Comparison of ENCODE assay signal across 1 cellular context in genomic region chr1:143720087-143721023, GRCh38.
TF ChIP-seq lines count a peak whose summit lies in the region.

No MANE protein-coding gene starts in this region.

TF ChIP-seq in K562, 482 proteins besides CTCF, POLR2A, EP300 and RAD21 (continued from another document and continues in another):
- no peak for TF ChIP-seq CBX5 (IDR thresholded peaks at IDR 0.05; ENCODE audit: borderline replicate concordance, low read depth)
- TF ChIP-seq NR4A1 (CRISPR knock-in tag; IDR thresholded peaks at IDR 0.05) = no peak
- no peak for TF ChIP-seq NR4A1 (tag; IDR thresholded peaks at IDR 0.05)
- no peak for TF ChIP-seq RBBP5 (IDR thresholded peaks at IDR 0.05; ENCODE audit: borderline replicate concordance, insufficient read depth, low read length, poor library complexity, severe bottlenecking)
- TF ChIP-seq, protein P1, sequence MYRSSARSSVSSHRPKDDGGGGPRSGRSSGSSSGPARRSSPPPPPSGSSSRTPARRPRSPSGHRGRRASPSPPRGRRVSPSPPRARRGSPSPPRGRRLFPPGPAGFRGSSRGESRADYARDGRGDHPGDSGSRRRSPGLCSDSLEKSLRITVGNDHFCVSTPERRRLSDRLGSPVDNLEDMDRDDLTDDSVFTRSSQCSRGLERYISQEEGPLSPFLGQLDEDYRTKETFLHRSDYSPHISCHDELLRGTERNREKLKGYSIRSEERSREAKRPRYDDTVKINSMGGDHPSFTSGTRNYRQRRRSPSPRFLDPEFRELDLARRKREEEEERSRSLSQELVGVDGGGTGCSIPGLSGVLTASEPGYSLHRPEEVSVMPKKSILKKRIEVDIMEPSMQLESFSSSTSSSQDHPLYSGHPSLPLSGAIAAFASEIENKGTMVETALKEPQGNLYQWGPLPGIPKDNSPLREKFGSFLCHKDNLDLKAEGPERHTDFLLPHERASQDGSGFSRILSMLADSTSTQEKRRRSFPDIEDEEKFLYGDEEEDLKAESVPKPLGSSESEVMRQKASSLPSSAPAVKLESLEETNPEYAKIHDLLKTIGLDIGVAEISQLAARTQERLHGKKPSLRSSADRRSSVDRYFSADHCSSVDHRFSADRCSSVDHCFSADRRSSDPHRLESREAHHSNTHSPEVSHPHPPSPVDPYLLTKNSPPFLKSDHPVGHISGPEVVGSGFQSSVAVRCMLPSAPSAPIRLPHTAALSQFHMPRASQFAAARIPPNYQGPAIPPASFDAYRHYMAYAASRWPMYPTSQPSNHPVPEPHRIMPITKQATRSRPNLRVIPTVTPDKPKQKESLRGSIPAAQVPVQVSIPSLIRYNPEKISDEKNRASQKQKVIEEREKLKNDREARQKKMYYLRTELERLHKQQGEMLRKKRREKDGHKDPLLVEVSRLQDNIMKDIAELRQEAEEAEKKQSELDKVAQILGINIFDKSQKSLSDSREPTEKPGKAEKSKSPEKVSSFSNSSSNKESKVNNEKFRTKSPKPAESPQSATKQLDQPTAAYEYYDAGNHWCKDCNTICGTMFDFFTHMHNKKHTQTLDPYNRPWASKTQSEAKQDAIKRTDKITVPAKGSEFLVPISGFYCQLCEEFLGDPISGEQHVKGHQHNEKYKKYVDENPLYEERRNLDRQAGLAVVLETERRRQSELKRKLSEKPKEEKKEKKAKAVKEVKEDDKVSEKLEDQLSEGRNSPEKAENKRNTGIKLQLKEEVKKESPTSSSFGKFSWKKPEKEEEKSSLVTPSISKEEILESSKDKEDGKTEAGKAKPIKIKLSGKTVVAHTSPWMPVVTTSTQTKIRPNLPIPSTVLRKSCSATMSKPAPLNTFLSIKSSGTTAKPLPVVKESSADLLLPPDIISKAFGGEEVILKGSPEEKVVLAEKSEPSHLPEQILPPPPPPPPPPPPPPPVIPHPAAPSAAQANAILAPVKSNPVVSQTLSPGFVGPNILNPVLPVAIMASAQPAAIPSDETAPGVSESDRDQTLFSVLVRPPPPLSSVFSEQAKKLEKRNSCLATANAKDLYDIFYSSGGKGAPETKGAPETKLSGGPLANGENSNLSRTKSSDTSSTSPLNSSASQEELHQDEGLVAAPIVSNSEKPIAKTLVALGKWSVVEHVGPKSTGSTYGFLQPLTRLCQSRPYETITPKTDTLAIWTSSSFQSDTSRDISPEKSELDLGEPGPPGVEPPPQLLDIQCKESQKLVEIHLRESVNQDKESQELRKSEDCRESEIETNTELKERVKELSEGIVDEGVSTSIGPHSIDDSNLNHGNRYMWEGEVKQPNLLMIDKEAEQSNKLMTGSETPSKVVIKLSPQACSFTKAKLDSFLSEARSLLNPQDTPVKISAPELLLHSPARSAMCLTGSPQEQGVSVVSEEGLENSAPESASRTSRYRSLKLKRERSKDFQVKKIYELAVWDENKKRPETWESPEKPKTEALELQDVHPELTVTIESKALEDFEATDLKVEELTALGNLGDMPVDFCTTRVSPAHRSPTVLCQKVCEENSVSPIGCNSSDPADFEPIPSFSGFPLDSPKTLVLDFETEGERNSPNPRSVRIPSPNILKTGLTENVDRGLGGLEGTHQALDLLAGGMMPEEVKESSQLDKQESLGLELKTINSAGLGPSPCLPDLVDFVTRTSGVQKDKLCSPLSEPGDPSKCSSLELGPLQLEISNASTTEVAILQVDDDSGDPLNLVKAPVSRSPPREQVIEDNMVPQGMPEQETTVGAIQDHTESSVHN (IDR thresholded peaks at IDR 0.05; ENCODE audit: borderline replicate concordance in 1 of 2, low read depth in 1 of 2) = peak in 1 of 2 experiments; percentile 16; a peak in 2 of 4 replicates
- TF ChIP-seq, protein P2, sequence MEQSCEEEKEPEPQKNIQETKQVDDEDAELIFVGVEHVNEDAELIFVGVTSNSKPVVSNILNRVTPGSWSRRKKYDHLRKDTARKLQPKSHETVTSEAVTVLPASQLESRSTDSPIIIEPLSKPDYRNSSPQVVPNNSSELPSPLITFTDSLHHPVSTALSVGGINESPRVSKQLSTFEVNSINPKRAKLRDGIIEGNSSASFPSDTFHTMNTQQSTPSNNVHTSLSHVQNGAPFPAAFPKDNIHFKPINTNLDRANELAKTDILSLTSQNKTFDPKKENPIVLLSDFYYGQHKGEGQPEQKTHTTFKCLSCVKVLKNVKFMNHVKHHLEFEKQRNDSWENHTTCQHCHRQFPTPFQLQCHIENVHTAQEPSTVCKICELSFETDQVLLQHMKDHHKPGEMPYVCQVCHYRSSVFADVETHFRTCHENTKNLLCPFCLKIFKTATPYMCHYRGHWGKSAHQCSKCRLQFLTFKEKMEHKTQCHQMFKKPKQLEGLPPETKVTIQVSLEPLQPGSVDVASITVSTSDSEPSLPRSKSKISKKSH (CRISPR knock-in tag; IDR thresholded peaks at IDR 0.05) = no peak
- TF ChIP-seq ZNF551 (CRISPR knock-in tag; IDR thresholded peaks at IDR 0.05) = peak; percentile 67; the same call in 1 of the 2 replicates
- no peak for TF ChIP-seq KAT2B (IDR thresholded peaks at IDR 0.05; ENCODE audit: low read depth, low read length)
- no peak for TF ChIP-seq ETS2 (tag; IDR thresholded peaks at IDR 0.05; ENCODE audit: borderline replicate concordance, poor library complexity, severe bottlenecking)
- no peak for TF ChIP-seq NFE2 (IDR thresholded peaks at IDR 0.05; ENCODE audit: low read depth)
- no peak for TF ChIP-seq NCOA1 (IDR thresholded peaks at IDR 0.05; ENCODE audit: low read depth)
- TF ChIP-seq PTBP1 (IDR thresholded peaks at IDR 0.05; ENCODE audit: low read depth, low read length) = no peak
- TF ChIP-seq ZBTB33 (CRISPR knock-in tag; IDR thresholded peaks at IDR 0.05) = no peak
- no peak for TF ChIP-seq RERE (CRISPR knock-in tag; IDR thresholded peaks at IDR 0.05; ENCODE audit: borderline replicate concordance)
- no peak for TF ChIP-seq NFYB (IDR thresholded peaks at IDR 0.05; ENCODE audit: extremely low read depth, insufficient read length)
- no peak for TF ChIP-seq HSF4 (CRISPR knock-in tag; IDR thresholded peaks at IDR 0.05; ENCODE audit: borderline replicate concordance)
- peak in 1 of 2 experiments; percentile 43; a peak in 1 of 4 replicates for TF ChIP-seq MNT (conservative IDR thresholded peaks at IDR 0.05)
- TF ChIP-seq THRA (IDR thresholded peaks at IDR 0.05) = no peak
- TF ChIP-seq FOXK2 (conservative IDR thresholded peaks at IDR 0.05 in 1 of 2, IDR thresholded peaks at IDR 0.05 in 1 of 2; ENCODE audit: low read depth in 2 of 2) = no peak
- TF ChIP-seq, protein P3, sequence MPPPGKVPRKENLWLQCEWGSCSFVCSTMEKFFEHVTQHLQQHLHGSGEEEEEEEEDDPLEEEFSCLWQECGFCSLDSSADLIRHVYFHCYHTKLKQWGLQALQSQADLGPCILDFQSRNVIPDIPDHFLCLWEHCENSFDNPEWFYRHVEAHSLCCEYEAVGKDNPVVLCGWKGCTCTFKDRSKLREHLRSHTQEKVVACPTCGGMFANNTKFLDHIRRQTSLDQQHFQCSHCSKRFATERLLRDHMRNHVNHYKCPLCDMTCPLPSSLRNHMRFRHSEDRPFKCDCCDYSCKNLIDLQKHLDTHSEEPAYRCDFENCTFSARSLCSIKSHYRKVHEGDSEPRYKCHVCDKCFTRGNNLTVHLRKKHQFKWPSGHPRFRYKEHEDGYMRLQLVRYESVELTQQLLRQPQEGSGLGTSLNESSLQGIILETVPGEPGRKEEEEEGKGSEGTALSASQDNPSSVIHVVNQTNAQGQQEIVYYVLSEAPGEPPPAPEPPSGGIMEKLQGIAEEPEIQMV (tag; conservative IDR thresholded peaks at IDR 0.05; ENCODE audit: low read depth) = no peak
- no peak for TF ChIP-seq ZNF699 (CRISPR knock-in tag; IDR thresholded peaks at IDR 0.05; ENCODE audit: insufficient replicate concordance)
- TF ChIP-seq TGIF2 (CRISPR knock-in tag; IDR thresholded peaks at IDR 0.05) = no peak
- no peak for TF ChIP-seq BMI1 (IDR thresholded peaks at IDR 0.05; ENCODE audit: low read length)
- TF ChIP-seq RBM34 (IDR thresholded peaks at IDR 0.05; ENCODE audit: borderline replicate concordance, insufficient read depth, low read length) = no peak
- no peak for TF ChIP-seq THRAP3 (IDR thresholded peaks at IDR 0.05; ENCODE audit: borderline replicate concordance)
- TF ChIP-seq SNAPC5 (CRISPR knock-in tag; IDR thresholded peaks at IDR 0.05) = peak; percentile 69
- TF ChIP-seq, protein P4, sequence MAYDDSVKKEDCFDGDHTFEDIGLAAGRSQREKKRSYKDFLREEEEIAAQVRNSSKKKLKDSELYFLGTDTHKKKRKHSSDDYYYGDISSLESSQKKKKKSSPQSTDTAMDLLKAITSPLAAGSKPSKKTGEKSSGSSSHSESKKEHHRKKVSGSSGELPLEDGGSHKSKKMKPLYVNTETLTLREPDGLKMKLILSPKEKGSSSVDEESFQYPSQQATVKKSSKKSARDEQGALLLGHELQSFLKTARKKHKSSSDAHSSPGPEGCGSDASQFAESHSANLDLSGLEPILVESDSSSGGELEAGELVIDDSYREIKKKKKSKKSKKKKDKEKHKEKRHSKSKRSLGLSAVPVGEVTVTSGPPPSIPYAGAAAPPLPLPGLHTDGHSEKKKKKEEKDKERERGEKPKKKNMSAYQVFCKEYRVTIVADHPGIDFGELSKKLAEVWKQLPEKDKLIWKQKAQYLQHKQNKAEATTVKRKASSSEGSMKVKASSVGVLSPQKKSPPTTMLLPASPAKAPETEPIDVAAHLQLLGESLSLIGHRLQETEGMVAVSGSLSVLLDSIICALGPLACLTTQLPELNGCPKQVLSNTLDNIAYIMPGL (CRISPR knock-in tag; IDR thresholded peaks at IDR 0.05) = no peak
- no peak for TF ChIP-seq ZNF212 (CRISPR knock-in tag; IDR thresholded peaks at IDR 0.05)
- TF ChIP-seq MXD1 (CRISPR knock-in tag; IDR thresholded peaks at IDR 0.05; ENCODE audit: borderline replicate concordance, poor library complexity, severe bottlenecking) = no peak
